3 cellular contexts compared by ENCODE assay signal in genomic region chr2:65396348-65397026, GRCh38.
TF ChIP-seq lines count a peak whose summit lies in the region.

No MANE protein-coding gene starts in this region.

TF ChIP-seq in SK-N-SH, 30 proteins besides CTCF, POLR2A, EP300 and RAD21 (continued from another document):
- TF ChIP-seq RCOR1 (IDR thresholded peaks at IDR 0.05; ENCODE audit: low read length) (no peak), USF1 (IDR thresholded peaks at IDR 0.05; ENCODE audit: borderline replicate concordance, low read depth) (no peak), ELF1 (IDR thresholded peaks at IDR 0.05) (no peak)
TF ChIP-seq in SK-N-SH: peak in this region for 0.

TF ChIP-seq in SK-N-SH treated with all-trans-retinoic acid at 6 μM for 48 hours, 23 proteins besides CTCF, POLR2A, EP300 and RAD21:
- TF ChIP-seq, protein P1, sequence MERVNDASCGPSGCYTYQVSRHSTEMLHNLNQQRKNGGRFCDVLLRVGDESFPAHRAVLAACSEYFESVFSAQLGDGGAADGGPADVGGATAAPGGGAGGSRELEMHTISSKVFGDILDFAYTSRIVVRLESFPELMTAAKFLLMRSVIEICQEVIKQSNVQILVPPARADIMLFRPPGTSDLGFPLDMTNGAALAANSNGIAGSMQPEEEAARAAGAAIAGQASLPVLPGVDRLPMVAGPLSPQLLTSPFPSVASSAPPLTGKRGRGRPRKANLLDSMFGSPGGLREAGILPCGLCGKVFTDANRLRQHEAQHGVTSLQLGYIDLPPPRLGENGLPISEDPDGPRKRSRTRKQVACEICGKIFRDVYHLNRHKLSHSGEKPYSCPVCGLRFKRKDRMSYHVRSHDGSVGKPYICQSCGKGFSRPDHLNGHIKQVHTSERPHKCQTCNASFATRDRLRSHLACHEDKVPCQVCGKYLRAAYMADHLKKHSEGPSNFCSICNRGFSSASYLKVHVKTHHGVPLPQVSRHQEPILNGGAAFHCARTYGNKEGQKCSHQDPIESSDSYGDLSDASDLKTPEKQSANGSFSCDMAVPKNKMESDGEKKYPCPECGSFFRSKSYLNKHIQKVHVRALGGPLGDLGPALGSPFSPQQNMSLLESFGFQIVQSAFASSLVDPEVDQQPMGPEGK (CRISPR knock-in tag; IDR thresholded peaks at IDR 0.05; ENCODE audit: borderline replicate concordance): no peak
- TF ChIP-seq ZNF8 (CRISPR knock-in tag; IDR thresholded peaks at IDR 0.05): no peak
- no peak for TF ChIP-seq ZNF70 (CRISPR knock-in tag; IDR thresholded peaks at IDR 0.05)
- no peak for TF ChIP-seq CREB5 (CRISPR knock-in tag; IDR thresholded peaks at IDR 0.05; ENCODE audit: low read depth)
- TF ChIP-seq TSHZ2 (CRISPR knock-in tag; IDR thresholded peaks at IDR 0.05): no peak
- no peak for TF ChIP-seq ESRRG (CRISPR knock-in tag; IDR thresholded peaks at IDR 0.05)
- TF ChIP-seq ARNTL (CRISPR knock-in tag; IDR thresholded peaks at IDR 0.05; ENCODE audit: borderline replicate concordance, low read depth): no peak
- TF ChIP-seq TOX (CRISPR knock-in tag; IDR thresholded peaks at IDR 0.05; ENCODE audit: borderline replicate concordance): no peak
- TF ChIP-seq TCF4 (CRISPR knock-in tag; IDR thresholded peaks at IDR 0.05; ENCODE audit: borderline replicate concordance): no peak
- TF ChIP-seq, protein P2, sequence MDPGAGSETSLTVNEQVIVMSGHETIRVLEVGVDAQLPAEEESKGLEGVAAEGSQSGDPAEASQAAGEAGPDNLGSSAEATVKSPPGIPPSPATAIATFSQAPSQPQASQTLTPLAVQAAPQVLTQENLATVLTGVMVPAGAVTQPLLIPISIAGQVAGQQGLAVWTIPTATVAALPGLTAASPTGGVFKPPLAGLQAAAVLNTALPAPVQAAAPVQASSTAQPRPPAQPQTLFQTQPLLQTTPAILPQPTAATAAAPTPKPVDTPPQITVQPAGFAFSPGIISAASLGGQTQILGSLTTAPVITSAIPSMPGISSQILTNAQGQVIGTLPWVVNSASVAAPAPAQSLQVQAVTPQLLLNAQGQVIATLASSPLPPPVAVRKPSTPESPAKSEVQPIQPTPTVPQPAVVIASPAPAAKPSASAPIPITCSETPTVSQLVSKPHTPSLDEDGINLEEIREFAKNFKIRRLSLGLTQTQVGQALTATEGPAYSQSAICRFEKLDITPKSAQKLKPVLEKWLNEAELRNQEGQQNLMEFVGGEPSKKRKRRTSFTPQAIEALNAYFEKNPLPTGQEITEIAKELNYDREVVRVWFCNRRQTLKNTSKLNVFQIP (CRISPR knock-in tag; IDR thresholded peaks at IDR 0.05; ENCODE audit: borderline replicate concordance, low read depth): no peak
- no peak for TF ChIP-seq PPARA (CRISPR knock-in tag; IDR thresholded peaks at IDR 0.05; ENCODE audit: borderline replicate concordance)
- TF ChIP-seq ZFP30 (CRISPR knock-in tag; IDR thresholded peaks at IDR 0.05): no peak
- TF ChIP-seq ZC3H10 (CRISPR knock-in tag; IDR thresholded peaks at IDR 0.05): no peak
- no peak for TF ChIP-seq SNAI2 (CRISPR knock-in tag; IDR thresholded peaks at IDR 0.05)
- no peak for TF ChIP-seq ZNF565 (CRISPR knock-in tag; conservative IDR thresholded peaks at IDR 0.05; ENCODE audit: low read depth)
- no peak for TF ChIP-seq CSRNP3 (CRISPR knock-in tag; IDR thresholded peaks at IDR 0.05)
- no peak for TF ChIP-seq OSR1 (CRISPR knock-in tag; IDR thresholded peaks at IDR 0.05)
- TF ChIP-seq BACH2 (CRISPR knock-in tag; IDR thresholded peaks at IDR 0.05; ENCODE audit: borderline replicate concordance): no peak
- TF ChIP-seq GLIS3 (CRISPR knock-in tag; IDR thresholded peaks at IDR 0.05): no peak

TF ChIP-seq in K562, 482 proteins besides CTCF, POLR2A, EP300 and RAD21 (continued from another document):
- TF ChIP-seq CREB5 (CRISPR knock-in tag; IDR thresholded peaks at IDR 0.05) (no peak), MEF2D (tag; conservative IDR thresholded peaks at IDR 0.05; ENCODE audit: low read depth) (no peak), KAT7 (CRISPR knock-in tag; IDR thresholded peaks at IDR 0.05; ENCODE audit: borderline replicate concordance) (no peak), ZFPM2 (CRISPR knock-in tag; IDR thresholded peaks at IDR 0.05) (no peak), CBX1 (IDR thresholded peaks at IDR 0.05; ENCODE audit: low read depth) (no peak), IRF1 (CRISPR knock-in tag; IDR thresholded peaks at IDR 0.05; ENCODE audit: borderline replicate concordance) (no peak), ZNF23 (CRISPR knock-in tag; IDR thresholded peaks at IDR 0.05) (no peak), NCOA4 (IDR thresholded peaks at IDR 0.05; ENCODE audit: partially characterized antibody) (no peak), MAFK (IDR thresholded peaks at IDR 0.05; ENCODE audit: low read length) (no peak), GTF2E2 (tag; IDR thresholded peaks at IDR 0.05) (no peak)
- TF ChIP-seq, protein P3, sequence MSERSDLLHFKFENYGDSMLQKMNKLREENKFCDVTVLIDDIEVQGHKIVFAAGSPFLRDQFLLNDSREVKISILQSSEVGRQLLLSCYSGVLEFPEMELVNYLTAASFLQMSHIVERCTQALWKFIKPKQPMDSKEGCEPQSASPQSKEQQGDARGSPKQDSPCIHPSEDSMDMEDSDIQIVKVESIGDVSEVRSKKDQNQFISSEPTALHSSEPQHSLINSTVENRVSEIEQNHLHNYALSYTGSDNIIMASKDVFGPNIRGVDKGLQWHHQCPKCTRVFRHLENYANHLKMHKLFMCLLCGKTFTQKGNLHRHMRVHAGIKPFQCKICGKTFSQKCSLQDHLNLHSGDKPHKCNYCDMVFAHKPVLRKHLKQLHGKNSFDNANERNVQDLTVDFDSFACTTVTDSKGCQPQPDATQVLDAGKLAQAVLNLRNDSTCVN (CRISPR knock-in tag; IDR thresholded peaks at IDR 0.05): no peak
- TF ChIP-seq, protein P4, sequence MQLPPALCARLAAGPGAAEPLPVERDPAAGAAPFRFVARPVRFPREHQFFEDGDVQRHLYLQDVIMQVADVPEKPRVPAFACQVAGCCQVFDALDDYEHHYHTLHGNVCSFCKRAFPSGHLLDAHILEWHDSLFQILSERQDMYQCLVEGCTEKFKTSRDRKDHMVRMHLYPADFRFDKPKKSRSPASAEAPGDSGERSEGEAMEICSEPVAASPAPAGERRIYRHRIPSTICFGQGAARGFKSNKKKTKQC (CRISPR knock-in tag; IDR thresholded peaks at IDR 0.05): no peak
